Comparison of ENCODE assay signal across 1 cellular context in the genomic region with DNA sequence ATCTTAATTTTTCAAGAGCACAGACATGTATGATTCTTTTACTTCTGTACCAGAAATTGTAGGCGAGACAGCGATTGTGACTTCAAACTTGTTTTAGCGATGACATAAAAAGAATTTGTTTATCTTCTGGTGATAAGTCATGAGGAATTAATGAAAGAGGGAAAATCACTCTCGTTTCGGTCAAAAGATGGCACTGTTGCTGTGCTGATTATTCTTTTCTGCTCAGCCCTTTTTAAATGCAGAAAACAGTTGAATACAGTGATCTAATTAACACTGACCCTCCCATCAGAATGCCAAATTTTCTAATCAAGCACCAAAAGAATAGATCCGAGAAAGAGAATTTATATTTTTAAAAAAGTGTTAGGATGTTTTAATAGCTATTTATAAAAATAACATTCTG.
TF ChIP-seq lines count a peak whose summit lies in the region.

No MANE protein-coding gene starts in this region.

TF ChIP-seq in K562, 482 proteins besides CTCF, POLR2A, EP300 and RAD21:
- no peak for TF ChIP-seq IFI16 (CRISPR knock-in tag; IDR thresholded peaks at IDR 0.05)
- no peak for TF ChIP-seq ZZZ3 (IDR thresholded peaks at IDR 0.05)
- no peak for TF ChIP-seq CREBBP (IDR thresholded peaks at IDR 0.05; ENCODE audit: low read depth, low read length)
- 0 out of 2 replicates have a peak, but pooled peaks have one; percentile 19 for TF ChIP-seq ZNF24 (IDR thresholded peaks at IDR 0.05)
